Comparison of ENCODE assay signal across 16 cellular contexts in the genomic region with DNA sequence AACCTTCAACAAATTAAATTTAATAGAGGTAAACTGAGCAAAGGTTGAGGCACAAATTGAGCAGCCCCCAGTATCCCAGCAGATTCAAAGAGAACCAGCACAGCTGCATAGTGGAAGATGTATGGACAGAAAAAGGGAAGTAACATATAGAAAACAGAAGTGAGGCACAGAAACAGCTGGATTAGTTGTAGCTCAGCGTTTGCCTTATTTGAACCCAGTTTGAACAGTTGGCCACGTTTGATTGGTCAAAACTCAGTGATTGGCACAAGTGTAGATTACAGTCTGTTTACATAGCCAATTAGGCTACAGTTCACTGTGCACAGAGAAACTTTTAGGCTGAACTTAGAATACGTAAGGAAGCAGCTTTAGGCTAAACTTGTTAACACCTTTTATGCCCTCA.
A peak's percentile ranks its signal among the peaks of the same experiment; 100 is the strongest.
DNase-seq lines count a peak whose midpoint lies in the region; ATAC-seq, FAIRE-seq and TF ChIP-seq lines count a peak whose summit lies in the region.
"Had no signal": no experiment of that assay in that cellular context is flagged by ENCODE, and none has a peak within 500 bp of the region (broad histone marks: within the 10 kb centered on the region; RNA-seq: fewer than 3 reads in every experiment).

No MANE protein-coding gene starts in this region.

- TF ChIP-seq POLR2A in NB4 (IDR thresholded peaks at IDR 0.05; ENCODE audit: extremely low read depth, insufficient read length) = no peak

- DNase-seq in NOMO-1 treated with DMSO at 0.1 percent for 48 hours (lab: John Stamatoyannopoulos, UW; ENCODE audit: unreplicated experiment) (peak; percentile 27), NOMO-1 treated with dmso at 0.1 percent for 144 hours (lab: John Stamatoyannopoulos, UW; ENCODE audit: unreplicated experiment) (no peak), NB4 (ENCODE audit: low read depth) (peak; percentile 28), OCI-M1 (lab: John Stamatoyannopoulos, UW) (peak; percentile 4), T-helper 9 cell (no peak), pancreas (no peak)
- DNase-seq: 8988T; AML-193; Caco-2; CD8-positive, alpha-beta memory T cell; DND-41; GDM1 had no signal

- H3K27ac ChIP-seq in pancreas = no peak overlapping the region
- H3K27ac ChIP-seq: BLaER1 had no signal

- no peaks in the 10 kb centered on the region for H3K27me3 ChIP-seq in pancreas
- H3K27me3 ChIP-seq: BLaER1 had no signal

- ATAC-seq in GM19023 (IDR thresholded peaks at IDR 0.05; ENCODE audit: unreplicated experiment) (no peak), pancreas (no peak)

- 34 to 45% methylated on average over 3 of the region's 3 CpGs for WGBS in pancreas, 2 donors

- no peaks in the 10 kb centered on the region for H3K36me3 ChIP-seq in pancreas
- H3K36me3 ChIP-seq: BLaER1, HAP-1 had no signal

- no peaks in the 10 kb centered on the region for H3K4me1 ChIP-seq in pancreas
- H3K4me1 ChIP-seq: BLaER1, Caco-2, HAP-1 had no signal

- no peaks in the 10 kb centered on the region for H3K9me3 ChIP-seq in pancreas
- H3K9me3 ChIP-seq: HAP-1 had no signal

- intact Hi-C loops in pancreas (cut with DNase I) = no loop called here

- FAIRE-seq in pancreas (lab: Jason Lieb, UNC) = no peak
- FAIRE-seq: H1 had no signal

- H3K4me3 ChIP-seq in NB4 (ENCODE audit: low read depth, low read length) (no peak overlapping the region), pancreas (no peak overlapping the region)
- H3K4me3 ChIP-seq: BLaER1, HAP-1 had no signal

- no peak for TF ChIP-seq CTCF in NB4 (IDR thresholded peaks at IDR 0.05; ENCODE audit: low read depth, low read length)
- TF ChIP-seq CTCF in pancreas (IDR thresholded peaks at IDR 0.05) = no peak

Comparison
In these comparisons a context has a peak if more than half of its experiments do, and no peak if none do; other contexts are left out.
1. DNase-seq: peak in NOMO-1 treated with DMSO at 0.1 percent for 48 hours (single experiment), NB4 (single experiment) and OCI-M1 (single experiment); none in NOMO-1 treated with dmso at 0.1 percent for 144 hours (single experiment), T-helper 9 cell (single experiment) and pancreas (0 of 6).